In genomic region chr16:24152048-24152447, GRCh38 we compare ENCODE assay signal across 8 cellular contexts.
DNase-seq lines count a peak whose midpoint lies in the region; ATAC-seq, FAIRE-seq and TF ChIP-seq lines count a peak whose summit lies in the region.
"Not testable (repeated sequence)": the region's sequence is repeated elsewhere in the genome, so short reads cannot be mapped to it uniquely, and the experiment has no call there.

No MANE protein-coding gene starts in this region.

- H3K4me1 Mint-ChIP-seq in activated CD4-positive, alpha-beta T cell treated with anti-CD3 and anti-CD28 coated beads for 36 hours = peaks cover 51% of the 10 kb centered on the region
- peaks cover 38% of the 10 kb centered on the region for H3K4me1 Mint-ChIP-seq in activated T-helper 17 cell treated with anti-CD3 and anti-CD28 coated beads, Interleukin-2, amount 50 U/mL, for 72 hours
- peaks cover 29% of the 10 kb centered on the region for H3K4me1 Mint-ChIP-seq in activated naive CD8-positive, alpha-beta T cell treated with anti-CD3 and anti-CD28 coated beads, Interleukin-2, amount 10 ng/mL, durations not matched to agents 7 days and 5 days
- peaks cover 30 to 46% of the 10 kb centered on the region in 2 donors for H3K4me1 Mint-ChIP-seq in natural killer cell
- H3K4me1 Mint-ChIP-seq in stimulated activated naive B cell treated with anti-CD40 and anti-IgM and Interleukin-4, amounts not matched to agents 10 μg/mL and 1 μg/mL and 100 μg/mL, for 72 hours = peaks cover 11 to 43% of the 10 kb centered on the region in 2 donors

- H2AFZ ChIP-seq in endothelial cell of umbilical vein (ENCODE audit: low read depth, low read length) = peak overlapping the region; percentile 67

- intact Hi-C loops in A673 (cut with micrococcal nuclease; ENCODE audit: unreplicated experiment); activated CD4-positive, alpha-beta T cell treated with anti-CD3 and anti-CD28 coated beads for 36 hours (cut with DNase I, micrococcal nuclease); endothelial cell of umbilical vein (cut with micrococcal nuclease); natural killer cell (cut with micrococcal nuclease): not testable (repeated sequence)

- TF ChIP-seq POLR2A in GM12892 (IDR thresholded peaks at IDR 0.05; ENCODE audit: low read depth, low read length); endothelial cell of umbilical vein (IDR thresholded peaks at IDR 0.05; ENCODE audit: low read depth, low read length): not testable (repeated sequence)

- H3K27ac ChIP-seq in A673 (ENCODE audit: low read depth, low read length, poor library complexity, severe bottlenecking) (peak overlapping the region; percentile 63), endothelial cell of umbilical vein (ENCODE audit: insufficient read depth, low read depth, low read length) (peak overlapping the region; percentile 97)

- BruUV-seq in A673 (replicated peaks; lab: Mats Ljungman, UMichigan) = not testable (repeated sequence)
- TSS peak; percentile 60 for BruUV-seq in endothelial cell of umbilical vein (replicated peaks; lab: Mats Ljungman, UMichigan)

- POLR2A ChIA-PET in A673 (lab: Charles Lee; ENCODE audit: low non-redundant PET); activated CD4-positive, alpha-beta T cell treated with anti-CD3 and anti-CD28 coated beads for 36 hours (lab: Charles Lee); activated naive CD8-positive, alpha-beta T cell treated with anti-CD3 and anti-CD28 coated beads, Interleukin-2, amount 10 ng/mL, durations not matched to agents 7 days and 5 days (lab: Charles Lee); endothelial cell of umbilical vein (lab: Charles Lee): not testable (repeated sequence)

- not testable (repeated sequence) for H4K20me1 ChIP-seq in endothelial cell of umbilical vein (replicated peaks; ENCODE audit: control insufficient read depth, extremely low read depth, insufficient read depth, low read length)

- not testable (repeated sequence) for H3K27me3 ChIP-seq in A673 (replicated peaks; ENCODE audit: insufficient read depth, low read depth, low read length, poor library complexity); endothelial cell of umbilical vein (ENCODE audit: control insufficient read depth in 2 of 2, insufficient read depth in 2 of 2, low read length in 2 of 2)

- CTCF ChIA-PET in A673 (lab: Charles Lee) = not testable (repeated sequence)
- CTCF ChIA-PET in activated CD4-positive, alpha-beta T cell treated with anti-CD3 and anti-CD28 coated beads for 36 hours (lab: Charles Lee) = interaction anchor here (0.7 to 1.4 kb wide), 3 partner anchors 20 to 101 kb away, joined by 3 to 6 read pairs (median 5); no protein-coding TSS in a partner anchor
- CTCF ChIA-PET in endothelial cell of umbilical vein (lab: Charles Lee) = interaction anchor here (0.8 to 2.4 kb wide), 5 partner anchors 20 to 145 kb away, joined by 3 to 18 read pairs (median 4); partner anchors contain the start of gene CACNG3

- H3K9me1 ChIP-seq in endothelial cell of umbilical vein (replicated peaks; ENCODE audit: control insufficient read depth, extremely low read depth, insufficient read depth, low read length) = not testable (repeated sequence)

- H3K9me3 ChIP-seq in A673 (ENCODE audit: low read depth, low read length, poor library complexity, severe bottlenecking); endothelial cell of umbilical vein (replicated peaks; ENCODE audit: control insufficient read depth, insufficient read depth, low read length): not testable (repeated sequence)

- not testable (repeated sequence) for H3K4me3 Mint-ChIP-seq in activated CD4-positive, alpha-beta T cell treated with anti-CD3 and anti-CD28 coated beads for 36 hours; natural killer cell; stimulated activated naive B cell treated with anti-CD40 and anti-IgM and Interleukin-4, amounts not matched to agents 10 μg/mL and 1 μg/mL and 100 μg/mL, for 72 hours
- H3K4me3 Mint-ChIP-seq in activated T-helper 17 cell treated with anti-CD3 and anti-CD28 coated beads, Interleukin-2, amount 50 U/mL, for 72 hours = peak overlapping the region; percentile 57
- H3K4me3 Mint-ChIP-seq in activated naive CD8-positive, alpha-beta T cell treated with anti-CD3 and anti-CD28 coated beads, Interleukin-2, amount 10 ng/mL, durations not matched to agents 7 days and 5 days = peak overlapping the region; percentile 22

- not testable (repeated sequence) for TF ChIP-seq CTCF in A673 (conservative IDR thresholded peaks at IDR 0.05; ENCODE audit: low read depth, low read length); endothelial cell of umbilical vein (IDR thresholded peaks at IDR 0.05; ENCODE audit: extremely low read depth in 1 of 2, insufficient read depth in 1 of 2, low read depth in 1 of 2, low read length in 2 of 2); natural killer cell (IDR thresholded peaks at IDR 0.05)

- peak overlapping the region; percentile 59 for H3K9ac ChIP-seq in endothelial cell of umbilical vein (replicated peaks; ENCODE audit: extremely low read depth, insufficient read depth, low read length)

- peaks cover 16% of the 10 kb centered on the region for H3K36me3 ChIP-seq in A673 (ENCODE audit: insufficient read depth, low read length, poor library complexity, severe bottlenecking)
- H3K36me3 ChIP-seq in endothelial cell of umbilical vein (ENCODE audit: control insufficient read depth in 2 of 2, extremely low read depth in 1 of 2, insufficient read depth in 2 of 2, low read length in 2 of 2) = not testable (repeated sequence)

- peaks cover 11% of the 10 kb centered on the region for H3K9me3 Mint-ChIP-seq in activated CD4-positive, alpha-beta T cell treated with anti-CD3 and anti-CD28 coated beads for 36 hours (ENCODE audit: low read depth)
- H3K9me3 Mint-ChIP-seq in activated T-helper 17 cell treated with anti-CD3 and anti-CD28 coated beads, Interleukin-2, amount 50 U/mL, for 72 hours; activated naive CD8-positive, alpha-beta T cell treated with anti-CD3 and anti-CD28 coated beads, Interleukin-2, amount 10 ng/mL, durations not matched to agents 7 days and 5 days; natural killer cell; stimulated activated naive B cell treated with anti-CD40 and anti-IgM and Interleukin-4, amounts not matched to agents 10 μg/mL and 1 μg/mL and 100 μg/mL, for 72 hours: not testable (repeated sequence)

- DNase-seq in A673 (ENCODE audit: low spot score); GM12892 (ENCODE audit: insufficient read length); activated naive CD8-positive, alpha-beta T cell treated with anti-CD3 and anti-CD28 coated beads, Interleukin-2, amount 10 ng/mL, durations not matched to agents 7 days and 5 days; natural killer cell; stimulated activated naive B cell treated with anti-CD40 and anti-IgM and Interleukin-4, amounts not matched to agents 10 μg/mL and 1 μg/mL and 100 μg/mL, for 72 hours: not testable (repeated sequence)
- DNase-seq in activated CD4-positive, alpha-beta T cell treated with anti-CD3 and anti-CD28 coated beads for 36 hours = peak; percentile 16
- peak; percentile 4 for DNase-seq in endothelial cell of umbilical vein (ENCODE audit: low read depth, low spot score)

- H3K36me3 Mint-ChIP-seq in activated CD4-positive, alpha-beta T cell treated with anti-CD3 and anti-CD28 coated beads for 36 hours (ENCODE audit: low read depth) = peaks cover 43% of the 10 kb centered on the region
- peaks cover 48% of the 10 kb centered on the region for H3K36me3 Mint-ChIP-seq in activated T-helper 17 cell treated with anti-CD3 and anti-CD28 coated beads, Interleukin-2, amount 50 U/mL, for 72 hours (ENCODE audit: low read depth)
- H3K36me3 Mint-ChIP-seq in activated naive CD8-positive, alpha-beta T cell treated with anti-CD3 and anti-CD28 coated beads, Interleukin-2, amount 10 ng/mL, durations not matched to agents 7 days and 5 days = peaks cover 42% of the 10 kb centered on the region
- H3K36me3 Mint-ChIP-seq in natural killer cell = not testable (repeated sequence)
- H3K36me3 Mint-ChIP-seq in stimulated activated naive B cell treated with anti-CD40 and anti-IgM and Interleukin-4, amounts not matched to agents 10 μg/mL and 1 μg/mL and 100 μg/mL, for 72 hours = peaks cover 41 to 61% of the 10 kb centered on the region in 2 donors

- H3K27ac Mint-ChIP-seq in activated CD4-positive, alpha-beta T cell treated with anti-CD3 and anti-CD28 coated beads for 36 hours = peak overlapping the region; percentile 87
- H3K27ac Mint-ChIP-seq in activated T-helper 17 cell treated with anti-CD3 and anti-CD28 coated beads, Interleukin-2, amount 50 U/mL, for 72 hours = peak overlapping the region; percentile 98
- H3K27ac Mint-ChIP-seq in activated naive CD8-positive, alpha-beta T cell treated with anti-CD3 and anti-CD28 coated beads, Interleukin-2, amount 10 ng/mL, durations not matched to agents 7 days and 5 days = peak overlapping the region; percentile 11
- peak overlapping the region; percentile 15 to 73 for H3K27ac Mint-ChIP-seq in natural killer cell
- peak overlapping the region; percentile 11 for H3K27ac Mint-ChIP-seq in stimulated activated naive B cell treated with anti-CD40 and anti-IgM and Interleukin-4, amounts not matched to agents 10 μg/mL and 1 μg/mL and 100 μg/mL, for 72 hours

- H3K27me3 Mint-ChIP-seq in activated CD4-positive, alpha-beta T cell treated with anti-CD3 and anti-CD28 coated beads for 36 hours; activated T-helper 17 cell treated with anti-CD3 and anti-CD28 coated beads, Interleukin-2, amount 50 U/mL, for 72 hours; activated naive CD8-positive, alpha-beta T cell treated with anti-CD3 and anti-CD28 coated beads, Interleukin-2, amount 10 ng/mL, durations not matched to agents 7 days and 5 days; natural killer cell (ENCODE audit: low read depth in 2 of 2); stimulated activated naive B cell treated with anti-CD40 and anti-IgM and Interleukin-4, amounts not matched to agents 10 μg/mL and 1 μg/mL and 100 μg/mL, for 72 hours: not testable (repeated sequence)

- H3K4me2 ChIP-seq in endothelial cell of umbilical vein (ENCODE audit: insufficient read depth, low read length) = peak overlapping the region; percentile 83

- dilution Hi-C loops in endothelial cell of umbilical vein (cut with MboI; ENCODE audit: extremely low pct_ligation_motif_present, low sequenced_read_pairs) = not testable (repeated sequence)

- peak; percentile 62 for FAIRE-seq in GM12892 (lab: Jason Lieb, UNC)
- not testable (repeated sequence) for FAIRE-seq in endothelial cell of umbilical vein (lab: Jason Lieb, UNC)

- H3K4me3 ChIP-seq in A673 (ENCODE audit: low read depth, low read length, poor library complexity, severe bottlenecking) = not testable (repeated sequence)
- H3K4me3 ChIP-seq in endothelial cell of umbilical vein (replicated peaks in 1 of 3; ENCODE audit: insufficient read depth in 1 of 3, low read depth in 1 of 3, low read length in 3 of 3) = peak overlapping the region in 1 of 3 experiments; percentile 30

- H3K4me1 ChIP-seq in A673 (ENCODE audit: insufficient read depth, low read length, poor library complexity, severe bottlenecking) (peaks cover 11% of the 10 kb centered on the region), endothelial cell of umbilical vein (ENCODE audit: control insufficient read depth, extremely low read depth, insufficient read depth, low read length) (peaks cover 39% of the 10 kb centered on the region)

- ATAC-seq in activated CD4-positive, alpha-beta T cell treated with anti-CD3 and anti-CD28 coated beads for 36 hours = peak; percentile 30
- peak; percentile 71 for ATAC-seq in activated T-helper 17 cell treated with anti-CD3 and anti-CD28 coated beads, Interleukin-2, amount 50 U/mL, for 72 hours (replicated peaks)
- ATAC-seq in activated naive CD8-positive, alpha-beta T cell treated with anti-CD3 and anti-CD28 coated beads, Interleukin-2, amount 10 ng/mL, durations not matched to agents 7 days and 5 days (ENCODE audit: low read depth); natural killer cell; stimulated activated naive B cell treated with anti-CD40 and anti-IgM and Interleukin-4, amounts not matched to agents 10 μg/mL and 1 μg/mL and 100 μg/mL, for 72 hours (replicated peaks): not testable (repeated sequence)

- H3K79me2 ChIP-seq in endothelial cell of umbilical vein (ENCODE audit: control insufficient read depth, insufficient read depth, low read length) = not testable (repeated sequence)

Comparison
In these comparisons a context has a peak if more than half of its experiments do, and no peak if none do; other contexts are left out.
1. H3K27ac Mint-ChIP-seq: peak in every context shown above with its lines; median percentile 98 in activated T-helper 17 cell treated with anti-CD3 and anti-CD28 coated beads, Interleukin-2, amount 50 U/mL, for 72 hours; 87 in activated CD4-positive, alpha-beta T cell treated with anti-CD3 and anti-CD28 coated beads for 36 hours; 44 in natural killer cell; 11 in activated naive CD8-positive, alpha-beta T cell treated with anti-CD3 and anti-CD28 coated beads, Interleukin-2, amount 10 ng/mL, durations not matched to agents 7 days and 5 days; 11 in stimulated activated naive B cell treated with anti-CD40 and anti-IgM and Interleukin-4, amounts not matched to agents 10 μg/mL and 1 μg/mL and 100 μg/mL, for 72 hours.